17 cellular contexts compared by ENCODE assay signal in genomic region chr4:37082912-37083311, GRCh38.
"Had no signal": no experiment of that assay in that cellular context is flagged by ENCODE, and none has a peak within 500 bp of the region (broad histone marks: within the 10 kb centered on the region; RNA-seq: fewer than 3 reads in every experiment).

No MANE protein-coding gene starts in this region.

- H3K36me3 Mint-ChIP-seq: stimulated activated naive B cell treated with anti-CD40 and anti-IgM and Interleukin-4, amounts not matched to agents 10 μg/mL and 1 μg/mL and 100 μg/mL, for 72 hours had no signal

- ATAC-seq: heart left ventricle; left lobe of liver; mucosa of descending colon; naive thymus-derived CD8-positive, alpha-beta T cell; psoas muscle; stimulated activated naive B cell treated with anti-CD40 and anti-IgM and Interleukin-4, amounts not matched to agents 10 μg/mL and 1 μg/mL and 100 μg/mL, for 72 hours; stimulated activated naive CD8-positive, alpha-beta T cell treated with anti-CD3 and anti-CD28 coated beads, Interleukin-15, amount 100 ng/mL, for 72 hours had no signal

- H3K27ac Mint-ChIP-seq: naive thymus-derived CD8-positive, alpha-beta T cell; stimulated activated naive B cell treated with anti-CD40 and anti-IgM and Interleukin-4, amounts not matched to agents 10 μg/mL and 1 μg/mL and 100 μg/mL, for 72 hours; stimulated activated naive CD8-positive, alpha-beta T cell treated with anti-CD3 and anti-CD28 coated beads, Interleukin-15, amount 100 ng/mL, for 72 hours had no signal

- H3K27me3 Mint-ChIP-seq: stimulated activated naive B cell treated with anti-CD40 and anti-IgM and Interleukin-4, amounts not matched to agents 10 μg/mL and 1 μg/mL and 100 μg/mL, for 72 hours; stimulated activated naive CD8-positive, alpha-beta T cell treated with anti-CD3 and anti-CD28 coated beads, Interleukin-15, amount 100 ng/mL, for 72 hours had no signal

- DNase-seq: effector CD4-positive, alpha-beta T cell; foreskin melanocyte; heart left ventricle; hypothalamus; kidney glomerular epithelial cell; mammary epithelial cell; mucosa of descending colon; naive thymus-derived CD8-positive, alpha-beta T cell; psoas muscle; sigmoid colon; stimulated activated CD4-positive, alpha-beta T cell treated with anti-CD3 and anti-CD28 coated beads, Interleukin-2, amount 100 ng/mL, for 24 hours; stimulated activated CD4-positive, alpha-beta T cell treated with anti-CD3 and anti-CD28 coated beads, Interleukin-4, amount 100 ng/mL, for 4 hours; stimulated activated naive B cell treated with anti-CD40 and anti-IgM and Interleukin-4, amounts not matched to agents 10 μg/mL and 1 μg/mL and 100 μg/mL, for 72 hours; stimulated activated naive CD8-positive, alpha-beta T cell treated with anti-CD3 and anti-CD28 coated beads, Interleukin-15, amount 100 ng/mL, for 72 hours; substantia nigra; trophoblast cell had no signal

- H3K4me3 Mint-ChIP-seq: naive thymus-derived CD8-positive, alpha-beta T cell; stimulated activated naive B cell treated with anti-CD40 and anti-IgM and Interleukin-4, amounts not matched to agents 10 μg/mL and 1 μg/mL and 100 μg/mL, for 72 hours; stimulated activated naive CD8-positive, alpha-beta T cell treated with anti-CD3 and anti-CD28 coated beads, Interleukin-15, amount 100 ng/mL, for 72 hours had no signal

- H3K4me1 Mint-ChIP-seq: naive thymus-derived CD8-positive, alpha-beta T cell; stimulated activated naive B cell treated with anti-CD40 and anti-IgM and Interleukin-4, amounts not matched to agents 10 μg/mL and 1 μg/mL and 100 μg/mL, for 72 hours; stimulated activated naive CD8-positive, alpha-beta T cell treated with anti-CD3 and anti-CD28 coated beads, Interleukin-15, amount 100 ng/mL, for 72 hours had no signal
